ENCODE assay signal across 12 cellular contexts in the genomic region with DNA sequence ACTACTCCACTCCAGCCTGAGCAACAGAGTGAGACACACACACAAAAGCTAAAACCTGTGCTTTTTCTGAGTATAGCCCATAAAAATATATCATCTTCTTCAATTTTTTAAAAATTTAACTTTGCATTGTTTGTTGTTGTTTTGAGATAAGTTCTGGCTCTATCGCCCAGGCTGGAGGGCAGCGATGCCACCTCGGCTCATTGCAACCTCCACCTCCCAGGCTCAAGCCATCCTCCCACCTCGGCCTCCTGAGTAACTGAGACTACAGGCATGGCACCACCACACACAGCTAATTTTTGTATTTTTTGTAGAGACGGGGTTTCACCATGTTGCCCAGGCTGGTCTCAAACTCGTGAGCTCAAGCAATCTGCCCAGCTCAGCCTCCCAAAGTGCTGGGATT. TPM values are rescaled to one million over a fixed set of nuclear protein-coding genes. Genes with fewer than 3 reads are reported as not detected.
"Had no signal": no experiment of that assay in that cellular context is flagged by ENCODE, and none has a peak within 500 bp of the region (broad histone marks: within the 10 kb centered on the region; RNA-seq: fewer than 3 reads in every experiment).

No MANE protein-coding gene starts in this region.

- H3K4me3 Mint-ChIP-seq: GM23338, H9, HFFc6 had no signal

- H3K27ac Mint-ChIP-seq: GM23338, H9, HFFc6 had no signal

- H3K9ac ChIP-seq: GM23248 had no signal

- DNase-seq: GM23248, GOT3, H7, H9, HCEC 1CT, HFFc6 had no signal

- H3K9me3 Mint-ChIP-seq: GM23338, HFFc6 had no signal

- ATAC-seq: GM23338, HCT116 had no signal

- FAIRE-seq: H1, H54 had no signal

- H3K4me1 ChIP-seq: HAP-1 had no signal

- H3K36me3 ChIP-seq: HAP-1 had no signal

- H3K4me3 ChIP-seq: GM23248, GM23338, HAP-1 had no signal

- H3K27ac ChIP-seq: GM23248 had no signal

- H3K9me3 ChIP-seq: HAP-1 had no signal

RNA-seq across cellular contexts. Expression of gene TLX1, which starts 14.3 kb away (rescaled TPM):
- total RNA-seq: GM23248, GM23338, H1, H4, H7, H9, HFFc6 had no signal
- polyA plus RNA-seq: GM23248, GM23338, H1 had no signal
